Comparison of ENCODE assay signal across 1 cellular context in the genomic region with DNA sequence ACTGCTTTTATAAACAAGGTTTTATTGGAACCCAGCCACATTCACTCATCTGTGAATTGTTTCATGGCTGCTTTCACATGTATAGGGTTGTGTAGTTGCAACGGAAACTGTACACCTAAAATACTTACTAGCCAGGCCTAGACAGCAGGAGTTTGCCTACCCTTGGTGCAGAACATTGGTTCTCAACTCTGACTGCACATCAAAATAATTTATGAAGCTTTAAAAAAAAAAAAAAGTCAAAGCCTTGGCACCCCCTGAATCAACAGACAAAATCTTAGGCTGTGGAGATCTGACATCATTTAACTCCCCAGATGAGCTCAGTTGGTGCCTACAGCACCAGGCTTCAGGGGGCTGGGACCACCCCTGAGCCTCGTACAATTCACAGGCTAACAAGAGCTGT.
TF ChIP-seq lines count a peak whose summit lies in the region.

No MANE protein-coding gene starts in this region.

TF ChIP-seq in GM23338, 12 proteins besides CTCF, POLR2A, EP300 and RAD21 (continued from another document):
- TF ChIP-seq ZNF462 (CRISPR knock-in tag; IDR thresholded peaks at IDR 0.05) (no peak), JUNB (IDR thresholded peaks at IDR 0.05; ENCODE audit: unreplicated experiment) (no peak), STAT1 (IDR thresholded peaks at IDR 0.05; ENCODE audit: unreplicated experiment) (no peak), ZNF114 (CRISPR knock-in tag; IDR thresholded peaks at IDR 0.05) (no peak), NANOG (IDR thresholded peaks at IDR 0.05; ENCODE audit: borderline replicate concordance) (no peak)
